ENCODE assay signal across 8 cellular contexts in the genomic region with DNA sequence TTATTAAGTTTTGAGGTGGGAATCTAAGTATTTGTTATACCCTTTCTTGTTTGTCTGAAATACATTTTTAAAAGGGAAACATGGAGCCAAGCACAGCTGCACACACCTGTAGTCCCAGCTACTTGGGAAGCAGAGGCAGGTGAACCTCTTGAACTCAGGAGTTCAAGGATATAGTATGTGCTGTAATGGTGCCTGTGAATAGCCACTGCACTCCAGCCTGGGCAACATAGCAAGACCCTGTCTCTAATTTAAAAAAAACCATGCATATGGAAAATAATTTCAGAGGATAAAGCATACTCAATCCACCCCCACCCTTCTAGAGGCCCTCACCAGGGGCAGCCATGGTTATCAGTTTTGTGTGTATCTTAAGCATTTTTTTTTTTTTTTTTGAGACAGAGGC.
"Had no signal": no experiment of that assay in that cellular context is flagged by ENCODE, and none has a peak within 500 bp of the region (broad histone marks: within the 10 kb centered on the region; RNA-seq: fewer than 3 reads in every experiment).

No MANE protein-coding gene starts in this region.

- ATAC-seq: GM23338 had no signal

- DNase-seq: H9, HCEC 1CT, HFFc6, KG1 had no signal

- H3K4me3 ChIP-seq: GM23338 had no signal

- H3K4me2 ChIP-seq: GM23338 had no signal

- FAIRE-seq: H1, H54, HTR-8/SVneo had no signal
